8 cellular contexts compared by ENCODE assay signal in the genomic region with DNA sequence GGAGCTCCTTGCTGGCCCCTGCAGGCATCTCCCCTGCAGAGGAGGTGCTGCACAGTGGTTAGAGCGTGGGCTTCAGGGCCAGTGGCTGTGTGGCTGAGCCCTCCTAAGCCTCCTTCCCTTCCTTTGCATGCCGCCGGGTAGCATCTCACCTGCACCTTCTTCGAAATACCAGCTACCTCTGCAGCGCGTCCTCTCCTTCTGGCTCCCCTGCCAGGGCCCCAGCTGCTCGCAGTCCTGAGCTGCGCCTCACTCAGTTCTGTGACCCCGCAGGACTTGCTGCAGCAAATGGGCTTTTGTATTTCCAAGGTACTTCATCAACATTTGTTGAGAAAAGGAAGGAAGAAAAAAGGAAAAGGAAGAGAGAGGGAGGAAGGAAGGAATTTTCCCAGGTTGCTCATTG.
"Had no signal": no experiment of that assay in that cellular context is flagged by ENCODE, and none has a peak within 500 bp of the region (broad histone marks: within the 10 kb centered on the region; RNA-seq: fewer than 3 reads in every experiment).

No MANE protein-coding gene starts in this region.

- H3K36me3 ChIP-seq: HAP-1 had no signal

- H2AFZ ChIP-seq: GM23248 had no signal

- H3K4me3 ChIP-seq: GM23248, HAP-1, K562 had no signal

- FAIRE-seq: HTR-8/SVneo, K562 had no signal

- H3K27ac ChIP-seq: GM23248 had no signal

- H3K9me3 ChIP-seq: HAP-1 had no signal

- DNase-seq: GM23248, H7, IMR-90, KG1 had no signal

- ATAC-seq: HCT116, K562 had no signal

- H3K9ac ChIP-seq: GM23248 had no signal
